1 cellular context compared by ENCODE assay signal in the genomic region with DNA sequence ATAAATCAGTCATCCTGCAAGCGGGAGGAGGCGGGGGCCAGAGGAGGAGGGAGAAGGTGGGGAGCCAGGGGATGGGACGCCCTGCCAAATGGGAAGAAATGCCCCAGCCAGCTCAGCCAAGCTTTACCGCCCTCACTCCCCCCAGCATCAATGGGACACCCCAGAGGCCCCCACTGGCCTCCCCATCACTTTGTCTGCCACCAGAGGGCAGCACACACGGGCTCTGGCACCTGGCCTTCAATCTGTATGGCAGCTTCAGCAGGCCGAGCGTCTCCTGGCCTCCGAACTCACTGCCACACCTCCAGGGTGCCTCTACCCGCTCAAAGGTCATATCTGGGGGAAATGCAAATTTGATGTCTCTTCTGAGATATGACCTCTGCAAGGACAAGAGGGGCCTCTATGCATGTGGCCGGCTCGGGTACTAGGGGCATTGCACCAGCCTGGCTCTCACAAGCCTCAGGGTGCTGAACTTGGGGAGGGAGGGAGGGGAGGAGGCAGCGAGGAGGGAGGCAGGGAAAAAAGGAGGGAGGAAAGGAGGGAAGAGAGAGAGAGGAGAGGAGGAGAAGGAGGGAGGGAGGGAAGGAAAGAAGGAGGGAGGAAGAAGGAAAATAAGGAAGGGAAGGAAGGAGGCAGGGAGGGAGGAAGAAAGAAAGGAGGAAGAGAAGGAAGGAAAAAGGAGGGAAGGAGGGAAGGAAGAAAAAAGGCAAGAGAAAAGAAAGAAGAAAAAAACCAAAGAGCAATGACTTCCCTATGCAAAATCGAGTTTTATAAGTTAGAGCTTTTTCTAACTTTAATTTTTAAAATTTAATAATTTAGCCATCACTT.
TF ChIP-seq lines count a peak whose summit lies in the region.

No MANE protein-coding gene starts in this region.

TF ChIP-seq in HEK293, 187 proteins besides CTCF, POLR2A, EP300 and RAD21 (continued from another document and continues in another):
- TF ChIP-seq, protein P1, sequence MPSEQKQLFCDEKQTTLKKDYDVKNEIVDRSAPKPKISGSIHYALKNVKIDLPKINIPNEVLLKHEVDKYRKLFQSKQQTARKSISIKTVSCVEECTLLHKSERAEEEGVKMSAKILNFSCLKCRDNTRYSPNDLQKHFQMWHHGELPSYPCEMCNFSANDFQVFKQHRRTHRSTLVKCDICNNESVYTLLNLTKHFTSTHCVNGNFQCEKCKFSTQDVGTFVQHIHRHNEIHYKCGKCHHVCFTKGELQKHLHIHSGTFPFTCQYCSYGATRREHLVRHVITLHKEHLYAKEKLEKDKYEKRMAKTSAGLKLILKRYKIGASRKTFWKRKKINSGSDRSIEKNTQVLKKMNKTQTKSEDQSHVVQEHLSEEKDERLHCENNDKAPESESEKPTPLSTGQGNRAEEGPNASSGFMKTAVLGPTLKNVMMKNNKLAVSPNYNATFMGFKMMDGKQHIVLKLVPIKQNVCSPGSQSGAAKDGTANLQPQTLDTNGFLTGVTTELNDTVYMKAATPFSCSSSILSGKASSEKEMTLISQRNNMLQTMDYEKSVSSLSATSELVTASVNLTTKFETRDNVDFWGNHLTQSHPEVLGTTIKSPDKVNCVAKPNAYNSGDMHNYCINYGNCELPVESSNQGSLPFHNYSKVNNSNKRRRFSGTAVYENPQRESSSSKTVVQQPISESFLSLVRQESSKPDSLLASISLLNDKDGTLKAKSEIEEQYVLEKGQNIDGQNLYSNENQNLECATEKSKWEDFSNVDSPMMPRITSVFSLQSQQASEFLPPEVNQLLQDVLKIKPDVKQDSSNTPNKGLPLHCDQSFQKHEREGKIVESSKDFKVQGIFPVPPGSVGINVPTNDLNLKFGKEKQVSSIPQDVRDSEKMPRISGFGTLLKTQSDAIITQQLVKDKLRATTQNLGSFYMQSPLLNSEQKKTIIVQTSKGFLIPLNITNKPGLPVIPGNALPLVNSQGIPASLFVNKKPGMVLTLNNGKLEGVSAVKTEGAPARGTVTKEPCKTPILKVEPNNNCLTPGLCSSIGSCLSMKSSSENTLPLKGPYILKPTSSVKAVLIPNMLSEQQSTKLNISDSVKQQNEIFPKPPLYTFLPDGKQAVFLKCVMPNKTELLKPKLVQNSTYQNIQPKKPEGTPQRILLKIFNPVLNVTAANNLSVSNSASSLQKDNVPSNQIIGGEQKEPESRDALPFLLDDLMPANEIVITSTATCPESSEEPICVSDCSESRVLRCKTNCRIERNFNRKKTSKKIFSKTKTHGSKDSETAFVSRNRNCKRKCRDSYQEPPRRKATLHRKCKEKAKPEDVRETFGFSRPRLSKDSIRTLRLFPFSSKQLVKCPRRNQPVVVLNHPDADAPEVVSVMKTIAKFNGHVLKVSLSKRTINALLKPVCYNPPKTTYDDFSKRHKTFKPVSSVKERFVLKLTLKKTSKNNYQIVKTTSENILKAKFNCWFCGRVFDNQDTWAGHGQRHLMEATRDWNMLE (tag by site-specific recombination; conservative IDR thresholded peaks at IDR 0.05; ENCODE audit: low read depth), result no peak
- TF ChIP-seq, protein P2, sequence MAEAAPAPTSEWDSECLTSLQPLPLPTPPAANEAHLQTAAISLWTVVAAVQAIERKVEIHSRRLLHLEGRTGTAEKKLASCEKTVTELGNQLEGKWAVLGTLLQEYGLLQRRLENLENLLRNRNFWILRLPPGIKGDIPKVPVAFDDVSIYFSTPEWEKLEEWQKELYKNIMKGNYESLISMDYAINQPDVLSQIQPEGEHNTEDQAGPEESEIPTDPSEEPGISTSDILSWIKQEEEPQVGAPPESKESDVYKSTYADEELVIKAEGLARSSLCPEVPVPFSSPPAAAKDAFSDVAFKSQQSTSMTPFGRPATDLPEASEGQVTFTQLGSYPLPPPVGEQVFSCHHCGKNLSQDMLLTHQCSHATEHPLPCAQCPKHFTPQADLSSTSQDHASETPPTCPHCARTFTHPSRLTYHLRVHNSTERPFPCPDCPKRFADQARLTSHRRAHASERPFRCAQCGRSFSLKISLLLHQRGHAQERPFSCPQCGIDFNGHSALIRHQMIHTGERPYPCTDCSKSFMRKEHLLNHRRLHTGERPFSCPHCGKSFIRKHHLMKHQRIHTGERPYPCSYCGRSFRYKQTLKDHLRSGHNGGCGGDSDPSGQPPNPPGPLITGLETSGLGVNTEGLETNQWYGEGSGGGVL (tag by site-specific recombination; IDR thresholded peaks at IDR 0.05), result peak; percentile 89
- TF ChIP-seq OSR2 (tag by site-specific recombination; IDR thresholded peaks at IDR 0.05) (no peak), ZNF174 (tag by site-specific recombination; IDR thresholded peaks at IDR 0.05) (no peak), ZNF654 (tag by site-specific recombination; IDR thresholded peaks at IDR 0.05; ENCODE audit: low read depth) (peak; percentile 48), ZNF707 (tag by site-specific recombination; IDR thresholded peaks at IDR 0.05) (no peak), ZNF549 (tag by site-specific recombination; IDR thresholded peaks at IDR 0.05) (no peak), GLI4 (tag by site-specific recombination; IDR thresholded peaks at IDR 0.05) (0 out of 2 replicates have a peak, but pooled peaks have one; percentile 69), ZBTB20 (tag by site-specific recombination; IDR thresholded peaks at IDR 0.05) (peak; percentile 54; the same call in 1 of the 2 replicates), ZNF76 (tag by site-specific recombination; IDR thresholded peaks at IDR 0.05; ENCODE audit: borderline replicate concordance, low read depth) (0 out of 2 replicates have a peak, but pooled peaks have one; percentile 19), SP7 (tag by site-specific recombination; IDR thresholded peaks at IDR 0.05) (no peak), SALL2 (tag by site-specific recombination; IDR thresholded peaks at IDR 0.05; ENCODE audit: borderline replicate concordance) (no peak), ZNF544 (tag by site-specific recombination; IDR thresholded peaks at IDR 0.05) (no peak), ZSCAN18 (tag by site-specific recombination; IDR thresholded peaks at IDR 0.05) (0 out of 2 replicates have a peak, but pooled peaks have one; percentile 27), PATZ1 (tag by site-specific recombination; IDR thresholded peaks at IDR 0.05) (peak; percentile 98), ZNF354C (tag by site-specific recombination; IDR thresholded peaks at IDR 0.05; ENCODE audit: borderline replicate concordance, low read depth) (no peak), PRDM6 (tag by site-specific recombination; IDR thresholded peaks at IDR 0.05) (no peak), ZBTB11 (tag by site-specific recombination; conservative IDR thresholded peaks at IDR 0.05; ENCODE audit: low read depth) (no peak), OVOL3 (tag by site-specific recombination; IDR thresholded peaks at IDR 0.05) (no peak)
- TF ChIP-seq, protein P3, sequence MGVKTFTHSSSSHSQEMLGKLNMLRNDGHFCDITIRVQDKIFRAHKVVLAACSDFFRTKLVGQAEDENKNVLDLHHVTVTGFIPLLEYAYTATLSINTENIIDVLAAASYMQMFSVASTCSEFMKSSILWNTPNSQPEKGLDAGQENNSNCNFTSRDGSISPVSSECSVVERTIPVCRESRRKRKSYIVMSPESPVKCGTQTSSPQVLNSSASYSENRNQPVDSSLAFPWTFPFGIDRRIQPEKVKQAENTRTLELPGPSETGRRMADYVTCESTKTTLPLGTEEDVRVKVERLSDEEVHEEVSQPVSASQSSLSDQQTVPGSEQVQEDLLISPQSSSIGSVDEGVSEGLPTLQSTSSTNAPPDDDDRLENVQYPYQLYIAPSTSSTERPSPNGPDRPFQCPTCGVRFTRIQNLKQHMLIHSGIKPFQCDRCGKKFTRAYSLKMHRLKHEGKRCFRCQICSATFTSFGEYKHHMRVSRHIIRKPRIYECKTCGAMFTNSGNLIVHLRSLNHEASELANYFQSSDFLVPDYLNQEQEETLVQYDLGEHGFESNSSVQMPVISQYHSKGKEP (tag by site-specific recombination; IDR thresholded peaks at IDR 0.05), result no peak
- TF ChIP-seq, protein P4, sequence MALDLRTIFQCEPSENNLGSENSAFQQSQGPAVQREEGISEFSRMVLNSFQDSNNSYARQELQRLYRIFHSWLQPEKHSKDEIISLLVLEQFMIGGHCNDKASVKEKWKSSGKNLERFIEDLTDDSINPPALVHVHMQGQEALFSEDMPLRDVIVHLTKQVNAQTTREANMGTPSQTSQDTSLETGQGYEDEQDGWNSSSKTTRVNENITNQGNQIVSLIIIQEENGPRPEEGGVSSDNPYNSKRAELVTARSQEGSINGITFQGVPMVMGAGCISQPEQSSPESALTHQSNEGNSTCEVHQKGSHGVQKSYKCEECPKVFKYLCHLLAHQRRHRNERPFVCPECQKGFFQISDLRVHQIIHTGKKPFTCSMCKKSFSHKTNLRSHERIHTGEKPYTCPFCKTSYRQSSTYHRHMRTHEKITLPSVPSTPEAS (tag by site-specific recombination; IDR thresholded peaks at IDR 0.05), result no peak
- TF ChIP-seq, protein P5, sequence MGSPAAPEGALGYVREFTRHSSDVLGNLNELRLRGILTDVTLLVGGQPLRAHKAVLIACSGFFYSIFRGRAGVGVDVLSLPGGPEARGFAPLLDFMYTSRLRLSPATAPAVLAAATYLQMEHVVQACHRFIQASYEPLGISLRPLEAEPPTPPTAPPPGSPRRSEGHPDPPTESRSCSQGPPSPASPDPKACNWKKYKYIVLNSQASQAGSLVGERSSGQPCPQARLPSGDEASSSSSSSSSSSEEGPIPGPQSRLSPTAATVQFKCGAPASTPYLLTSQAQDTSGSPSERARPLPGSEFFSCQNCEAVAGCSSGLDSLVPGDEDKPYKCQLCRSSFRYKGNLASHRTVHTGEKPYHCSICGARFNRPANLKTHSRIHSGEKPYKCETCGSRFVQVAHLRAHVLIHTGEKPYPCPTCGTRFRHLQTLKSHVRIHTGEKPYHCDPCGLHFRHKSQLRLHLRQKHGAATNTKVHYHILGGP (tag by site-specific recombination; IDR thresholded peaks at IDR 0.05), result no peak
- TF ChIP-seq, protein P6, sequence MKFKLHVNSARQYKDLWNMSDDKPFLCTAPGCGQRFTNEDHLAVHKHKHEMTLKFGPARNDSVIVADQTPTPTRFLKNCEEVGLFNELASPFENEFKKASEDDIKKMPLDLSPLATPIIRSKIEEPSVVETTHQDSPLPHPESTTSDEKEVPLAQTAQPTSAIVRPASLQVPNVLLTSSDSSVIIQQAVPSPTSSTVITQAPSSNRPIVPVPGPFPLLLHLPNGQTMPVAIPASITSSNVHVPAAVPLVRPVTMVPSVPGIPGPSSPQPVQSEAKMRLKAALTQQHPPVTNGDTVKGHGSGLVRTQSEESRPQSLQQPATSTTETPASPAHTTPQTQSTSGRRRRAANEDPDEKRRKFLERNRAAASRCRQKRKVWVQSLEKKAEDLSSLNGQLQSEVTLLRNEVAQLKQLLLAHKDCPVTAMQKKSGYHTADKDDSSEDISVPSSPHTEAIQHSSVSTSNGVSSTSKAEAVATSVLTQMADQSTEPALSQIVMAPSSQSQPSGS (tag by site-specific recombination; IDR thresholded peaks at IDR 0.05; ENCODE audit: low read depth), result no peak
